In genomic region chrX:131072871-131073571, GRCh38 we compare ENCODE assay signal across 23 cellular contexts. TPM values are rescaled to one million over a fixed set of nuclear protein-coding genes. Genes with fewer than 3 reads are reported as not detected.
"Had no signal": no experiment of that assay in that cellular context is flagged by ENCODE, and none has a peak within 500 bp of the region (broad histone marks: within the 10 kb centered on the region; RNA-seq: fewer than 3 reads in every experiment).

No MANE protein-coding gene starts in this region.

- H3K9me3 Mint-ChIP-seq: activated naive CD8-positive, alpha-beta T cell treated with anti-CD3 and anti-CD28 coated beads, Interleukin-2, amount 10 ng/mL, durations not matched to agents 7 days and 5 days; effector memory CD8-positive, alpha-beta T cell had no signal

- H3K27me3 ChIP-seq: brain microvascular endothelial cell, testis had no signal

- H3K27ac ChIP-seq: brain microvascular endothelial cell, epithelial cell of prostate, neutrophil, parathyroid adenoma, stomach, testis had no signal

- H3K27ac Mint-ChIP-seq: activated naive CD8-positive, alpha-beta T cell treated with anti-CD3 and anti-CD28 coated beads, Interleukin-2, amount 10 ng/mL, durations not matched to agents 7 days and 5 days; effector memory CD8-positive, alpha-beta T cell; immature natural killer cell had no signal

- H3K36me3 ChIP-seq: brain microvascular endothelial cell, neutrophil, stomach had no signal

- DNase-seq: activated CD4-positive, alpha-beta T cell treated with anti-CD3 and anti-CD28 coated beads for 1 hour; activated CD4-positive, alpha-beta T cell treated with anti-CD3 and anti-CD28 coated beads, Interleukin-2, amount 50 U/mL, for 4 hours; activated naive CD4-positive, alpha-beta T cell; activated naive CD8-positive, alpha-beta T cell treated with anti-CD3 and anti-CD28 coated beads, Interleukin-2, amount 10 ng/mL, durations not matched to agents 7 days and 5 days; activated T-cell treated with anti-CD3 and anti-CD28 coated beads for 4 hours; brain microvascular endothelial cell; cortex of kidney; effector memory CD8-positive, alpha-beta T cell; foreskin melanocyte; head of caudate nucleus; immature natural killer cell; left cardiac atrium; midbrain; stimulated activated CD4-positive, alpha-beta T cell treated with anti-CD3 and anti-CD28 coated beads, Interleukin-1b, Interleukin-23, amount 100 ng/mL, for 48 hours; stomach; T-helper 9 cell; testis had no signal

- H3K4me1 Mint-ChIP-seq: activated naive CD8-positive, alpha-beta T cell treated with anti-CD3 and anti-CD28 coated beads, Interleukin-2, amount 10 ng/mL, durations not matched to agents 7 days and 5 days; immature natural killer cell had no signal

- H3K4me3 ChIP-seq: lung, stomach, testis had no signal

- H3K4me3 Mint-ChIP-seq: activated naive CD8-positive, alpha-beta T cell treated with anti-CD3 and anti-CD28 coated beads, Interleukin-2, amount 10 ng/mL, durations not matched to agents 7 days and 5 days; effector memory CD8-positive, alpha-beta T cell; immature natural killer cell had no signal

- H3K9me3 ChIP-seq: neutrophil, stomach, testis had no signal

- H3K4me1 ChIP-seq: parathyroid adenoma, testis had no signal

- H3K36me3 Mint-ChIP-seq: activated naive CD8-positive, alpha-beta T cell treated with anti-CD3 and anti-CD28 coated beads, Interleukin-2, amount 10 ng/mL, durations not matched to agents 7 days and 5 days; immature natural killer cell had no signal

- H3K9ac ChIP-seq: parathyroid adenoma had no signal

RNA-seq across cellular contexts. Expression of gene ARHGAP36, which starts 14.9 kb away (rescaled TPM):
- total RNA-seq: activated naive CD8-positive, alpha-beta T cell treated with anti-CD3 and anti-CD28 coated beads, Interleukin-2, amount 10 ng/mL, durations not matched to agents 7 days and 5 days; fibroblast of lung; lung; stomach; ureter had no signal
- polyA plus RNA-seq: fibroblast of lung, immature natural killer cell, lung had no signal
